8 cellular contexts compared by ENCODE assay signal in genomic region chr2:232502901-232503791, GRCh38. TPM values are rescaled to one million over a fixed set of nuclear protein-coding genes. Genes with fewer than 3 reads are reported as not detected.
DNase-seq lines count a peak whose midpoint lies in the region; ATAC-seq, FAIRE-seq and TF ChIP-seq lines count a peak whose summit lies in the region.

No MANE protein-coding gene starts in this region.

- H3K36me3 ChIP-seq in CD4-positive, alpha-beta memory T cell (ENCODE audit: insufficient read depth, low read length), result no peaks in the 10 kb centered on the region

- peaks cover 1 to 17% (median 5%) of the 10 kb centered on the region in 4 donors for H3K4me1 Mint-ChIP-seq in CD4-positive, alpha-beta memory T cell
- peaks cover 82% of the 10 kb centered on the region for H3K4me1 Mint-ChIP-seq in brain

- H3K4me3 Mint-ChIP-seq in CD4-positive, alpha-beta memory T cell, result peak overlapping the region in 6 of 8 donors; percentile 27 to 70 (median 49)
- peak overlapping the region in 4 of 5 experiments; percentile 43 to 81 (median 70) for H3K4me3 Mint-ChIP-seq in brain

- peaks cover 7% of the 10 kb centered on the region for H3K4me1 ChIP-seq in CD4-positive, alpha-beta memory T cell (ENCODE audit: insufficient read depth, low read length)

- peak; percentile 35 to 70 (median 55) for DNase-seq in CD4-positive, alpha-beta memory T cell
- DNase-seq in SHP77 (lab: John Stamatoyannopoulos, UW) (peak; percentile 84 to 85), iPS-NIHi7 (ENCODE audit: extremely low spot score) (peak; percentile 74), NK-92 (lab: John Stamatoyannopoulos, UW; ENCODE audit: unreplicated experiment) (no peak), GM12892 (ENCODE audit: insufficient read length) (no peak)
- peak; percentile 29 to 36 for DNase-seq in stimulated activated CD4-positive, alpha-beta T cell treated with anti-CD3 and anti-CD28 coated beads, Interleukin-1b, Interleukin-23, amount 100 ng/mL, for 4 hours (ENCODE audit: low read depth in 2 of 2)

- peak overlapping the region in 2 of 7 donors; percentile 69 to 91 for H3K27ac Mint-ChIP-seq in CD4-positive, alpha-beta memory T cell
- peak overlapping the region in 3 of 5 experiments; percentile 81 to 96 (median 93) for H3K27ac Mint-ChIP-seq in brain

- no peak for TF ChIP-seq CTCF in brain (conservative IDR thresholded peaks at IDR 0.05)

- H3K27me3 ChIP-seq in CD4-positive, alpha-beta memory T cell (ENCODE audit: insufficient read depth, low read length), result peaks cover 10% of the 10 kb centered on the region

- no peak for FAIRE-seq in GM12892 (lab: Jason Lieb, UNC)

- H3K36me3 Mint-ChIP-seq in CD4-positive, alpha-beta memory T cell, result peaks cover 0 to 1% of the 10 kb centered on the region in 2 donors
- H3K36me3 Mint-ChIP-seq in brain, result no peaks in the 10 kb centered on the region

- no peak overlapping the region for H3K27ac ChIP-seq in CD4-positive, alpha-beta memory T cell (ENCODE audit: low read depth, low read length)

- no peaks in the 10 kb centered on the region for H3K9me3 Mint-ChIP-seq in CD4-positive, alpha-beta memory T cell
- peaks cover 0 to 7% (median 0%) of the 10 kb centered on the region in 5 experiments for H3K9me3 Mint-ChIP-seq in brain

- ATAC-seq in HG03521 (IDR thresholded peaks at IDR 0.05; ENCODE audit: unreplicated experiment), result no peak

- intact Hi-C loops in CD4-positive, alpha-beta memory T cell (cut with micrococcal nuclease), result no loop called here

- no peak for TF ChIP-seq POLR2A in GM12892 (IDR thresholded peaks at IDR 0.05; ENCODE audit: low read depth, low read length)

- POLR2A ChIA-PET in CD4-positive, alpha-beta memory T cell (lab: Charles Lee; ENCODE audit: partially characterized antibody), result interaction anchor here (0.6 kb wide), 1 partner anchor 1323 kb away, joined by 3 read pairs; no protein-coding TSS in a partner anchor

- peak overlapping the region in 1 of 2 donors; percentile 9 for H3K4me3 ChIP-seq in CD4-positive, alpha-beta memory T cell (ENCODE audit: low read length in 2 of 2)

- CTCF ChIA-PET in CD4-positive, alpha-beta memory T cell (lab: Charles Lee; ENCODE audit: partially characterized antibody), result no interaction called here

- no peaks in the 10 kb centered on the region for H3K9me3 ChIP-seq in CD4-positive, alpha-beta memory T cell (ENCODE audit: control insufficient read depth in 1 of 2, low read length in 2 of 2)

- H3K27me3 Mint-ChIP-seq in CD4-positive, alpha-beta memory T cell, result peaks cover 20 to 46% of the 10 kb centered on the region in 2 donors
- H3K27me3 Mint-ChIP-seq in brain, result peaks cover 6% of the 10 kb centered on the region

RNA-seq across cellular contexts. Expression of gene ECEL1, which starts 15.5 kb away (rescaled TPM):
- total RNA-seq in CD4-positive, alpha-beta memory T cell, result not detected
- not detected for polyA plus RNA-seq in CD4-positive, alpha-beta memory T cell
- 3.7 TPM for polyA plus RNA-seq in brain (ENCODE audit: insufficient read depth, low read depth, low replicate concordance)
- not detected for polyA plus RNA-seq in GM12892 (2012; ENCODE audit: missing spikeins)

RNA-seq across cellular contexts. Expression of gene PRSS56, which starts 17.0 kb away (rescaled TPM):
- not detected for total RNA-seq in CD4-positive, alpha-beta memory T cell
- not detected for polyA plus RNA-seq in CD4-positive, alpha-beta memory T cell
- not detected for polyA plus RNA-seq in brain (ENCODE audit: insufficient read depth, low read depth, low replicate concordance)
- polyA plus RNA-seq in GM12892 (2012; ENCODE audit: missing spikeins), result not detected

RNA-seq across cellular contexts. Expression of gene CHRND, which starts 22.8 kb away (rescaled TPM):
- total RNA-seq in CD4-positive, alpha-beta memory T cell, result not detected
- polyA plus RNA-seq in CD4-positive, alpha-beta memory T cell, result not detected
- polyA plus RNA-seq in brain (ENCODE audit: insufficient read depth, low read depth, low replicate concordance), result not detected
- polyA plus RNA-seq in GM12892 (2012; ENCODE audit: missing spikeins), result not detected

RNA-seq across cellular contexts. Expression of gene CHRNG, which starts 36.3 kb away (rescaled TPM):
- total RNA-seq in CD4-positive, alpha-beta memory T cell, result not detected
- not detected for polyA plus RNA-seq in CD4-positive, alpha-beta memory T cell
- not detected for polyA plus RNA-seq in brain (ENCODE audit: insufficient read depth, low read depth, low replicate concordance)
- polyA plus RNA-seq in GM12892 (2012; ENCODE audit: missing spikeins), result not detected

RNA-seq across cellular contexts. Expression of gene ALPI, which starts 47.2 kb away (rescaled TPM):
- total RNA-seq in CD4-positive, alpha-beta memory T cell, result not detected
- polyA plus RNA-seq in CD4-positive, alpha-beta memory T cell, result not detected
- polyA plus RNA-seq in brain (ENCODE audit: insufficient read depth, low read depth, low replicate concordance), result not detected
- polyA plus RNA-seq in GM12892 (2012; ENCODE audit: missing spikeins), result not detected

Comparison
In these comparisons a context has a peak if more than half of its experiments do, and no peak if none do; other contexts are left out.
1. DNase-seq: peak in CD4-positive, alpha-beta memory T cell (5 of 5), SHP77 (2 of 2), iPS-NIHi7 (single experiment) and stimulated activated CD4-positive, alpha-beta T cell treated with anti-CD3 and anti-CD28 coated beads, Interleukin-1b, Interleukin-23, amount 100 ng/mL, for 4 hours (2 of 2); none in NK-92 (single experiment) and GM12892 (single experiment).